In the genomic region with DNA sequence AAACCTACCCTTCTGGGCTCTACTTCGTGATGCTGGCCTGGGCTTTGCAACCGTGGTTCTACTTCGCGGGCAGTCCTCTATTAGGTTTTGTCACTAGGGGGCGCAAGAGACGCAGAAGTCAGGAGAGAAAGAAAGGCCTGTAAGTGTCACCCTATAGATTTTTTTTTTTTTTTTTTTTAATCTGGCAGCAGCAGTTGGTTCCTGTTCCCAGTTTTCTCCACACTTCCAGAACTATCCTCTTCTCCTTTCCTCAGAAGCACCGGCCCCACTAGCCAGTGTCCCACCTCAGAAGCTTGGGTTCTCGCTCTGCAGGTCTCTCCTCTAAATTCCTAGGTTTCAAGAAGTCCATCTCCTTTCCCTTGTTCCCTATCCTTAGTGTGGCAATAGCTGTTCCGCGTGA, we compare ENCODE assay signal across 6 cellular contexts. TPM values are rescaled to one million over a fixed set of nuclear protein-coding genes. Genes with fewer than 3 reads are reported as not detected.
DNase-seq lines count a peak whose midpoint lies in the region; ATAC-seq and TF ChIP-seq lines count a peak whose summit lies in the region.

No MANE protein-coding gene starts in this region.

- no peaks in the 10 kb centered on the region for H3K36me3 ChIP-seq in GM23338 (ENCODE audit: insufficient read depth)
- no peaks in the 10 kb centered on the region for H3K36me3 ChIP-seq in Peyer's patch
- no peaks in the 10 kb centered on the region for H3K36me3 ChIP-seq in psoas muscle (ENCODE audit: insufficient read depth in 1 of 2, low read depth in 1 of 2)

- H3K4me1 Mint-ChIP-seq in GM23338: no peaks in the 10 kb centered on the region

- no peaks in the 10 kb centered on the region for H3K27me3 Mint-ChIP-seq in GM23338 (ENCODE audit: insufficient read depth, low read depth, poor library complexity)

- no peak overlapping the region for H3K4me2 ChIP-seq in GM23338

- no peaks in the 10 kb centered on the region for H3K4me1 ChIP-seq in GM23338 (ENCODE audit: insufficient read depth)
- no peaks in the 10 kb centered on the region for H3K4me1 ChIP-seq in Peyer's patch
- H3K4me1 ChIP-seq in psoas muscle: no peaks in the 10 kb centered on the region

- no peaks in the 10 kb centered on the region for H3K79me2 ChIP-seq in GM23338 (replicated peaks; ENCODE audit: insufficient read depth)

- H4K20me1 ChIP-seq in GM23338 (replicated peaks; ENCODE audit: insufficient read depth): no peaks in the 10 kb centered on the region

- H3K27ac Mint-ChIP-seq in GM23338: no peak overlapping the region; the same call in 1 of the 2 replicates

- DNase-seq in GM23338 (ENCODE audit: low spot score): peak; percentile 91
- DNase-seq in Peyer's patch: peak in 1 of 3 donors; percentile 74
- DNase-seq in cerebellar cortex (ENCODE audit: low spot score): peak; percentile 43
- no peak for DNase-seq in psoas muscle
- no peak for DNase-seq in NCI-H2227 treated with DMSO at 0.1 percent for 48 hours (lab: John Stamatoyannopoulos, UW)

- H2AFZ ChIP-seq in GM23338: no peak overlapping the region

- H3F3A ChIP-seq in GM23338 (replicated peaks; ENCODE audit: low read depth): no peaks in the 10 kb centered on the region

- H3K9me2 ChIP-seq in GM23338 (ENCODE audit: insufficient read depth): no peaks in the 10 kb centered on the region

- H3K27ac ChIP-seq in 22Rv1: no peak overlapping the region
- H3K27ac ChIP-seq in GM23338 (ENCODE audit: low read depth): no peak overlapping the region
- no peak overlapping the region for H3K27ac ChIP-seq in Peyer's patch
- no peak overlapping the region for H3K27ac ChIP-seq in psoas muscle

- TF ChIP-seq CTCF in 22Rv1 (IDR thresholded peaks at IDR 0.05) (peak; percentile 98), GM23338 (conservative IDR thresholded peaks at IDR 0.05; ENCODE audit: low read depth in 2 of 2) (peak; percentile 75 to 86), Peyer's patch (IDR thresholded peaks at IDR 0.05) (peak; percentile 12 to 44 (median 32)), psoas muscle (IDR thresholded peaks at IDR 0.05) (peak; percentile 21)

- H3K27me3 ChIP-seq in GM23338 (ENCODE audit: insufficient read depth) (no peaks in the 10 kb centered on the region; the same call in 1 of the 2 replicates), Peyer's patch (no peaks in the 10 kb centered on the region), psoas muscle (ENCODE audit: insufficient read depth in 3 of 3, low read length in 2 of 3) (peaks cover 0 to 3% (median 0%) of the 10 kb centered on the region in 3 donors)

- 29 to 32% (median 31%) methylated on average over 10 of the region's 10 CpGs for WGBS in psoas muscle, 3 donors

- no peak overlapping the region for H3K4me3 Mint-ChIP-seq in GM23338

- H3K9me3 ChIP-seq in Peyer's patch (no peaks in the 10 kb centered on the region), psoas muscle (no peaks in the 10 kb centered on the region)

- intact Hi-C loops in psoas muscle (cut with DNase I): no loop called here

- H3K36me3 Mint-ChIP-seq in GM23338 (ENCODE audit: low read depth): no peaks in the 10 kb centered on the region

- peak; percentile 97 for ATAC-seq in GM23338
- no peak for ATAC-seq in psoas muscle

- H3K4me3 ChIP-seq in GM23338 (no peak overlapping the region), Peyer's patch (no peak overlapping the region), psoas muscle (no peak overlapping the region)

- no peaks in the 10 kb centered on the region for H3K9me3 Mint-ChIP-seq in GM23338

- TF ChIP-seq POLR2A in Peyer's patch (IDR thresholded peaks at IDR 0.05): no peak

TF ChIP-seq in GM23338, 12 proteins besides CTCF, POLR2A, EP300 and RAD21:
- TF ChIP-seq CREB1 (CRISPR knock-in tag; IDR thresholded peaks at IDR 0.05; ENCODE audit: low read depth): no peak
- TF ChIP-seq ZNF114 (CRISPR knock-in tag; IDR thresholded peaks at IDR 0.05): no peak
- TF ChIP-seq EZH2 (IDR thresholded peaks at IDR 0.05; ENCODE audit: low read depth, unreplicated experiment): no peak
- TF ChIP-seq JUNB (IDR thresholded peaks at IDR 0.05; ENCODE audit: unreplicated experiment): no peak
- TF ChIP-seq ZNF331 (CRISPR knock-in tag; IDR thresholded peaks at IDR 0.05; ENCODE audit: low read depth): no peak
- TF ChIP-seq STAT1 (IDR thresholded peaks at IDR 0.05; ENCODE audit: unreplicated experiment): no peak
- TF ChIP-seq ZNF462 (CRISPR knock-in tag; IDR thresholded peaks at IDR 0.05): no peak

RNA-seq across cellular contexts. Expression of gene LCE2D, which starts 9.1 kb away (rescaled TPM):
- not detected in 2 replicates for total RNA-seq in GM23338 (2014; rRNA removed; shearing (Covaris generic))
- polyA plus RNA-seq in GM23338 (2016; fragmentation: Nextera tagmentation; extraction: Ambion mirVana): not detected in 2 replicates
- total RNA-seq in Peyer's patch: not detected
- total RNA-seq in psoas muscle: not detected
- not detected for polyA plus RNA-seq in psoas muscle

RNA-seq across cellular contexts. Expression of gene LCE2C, which starts 21.0 kb away (rescaled TPM):
- total RNA-seq in GM23338 (2014; rRNA removed; shearing (Covaris generic)): not detected in 2 replicates
- not detected in 2 replicates for polyA plus RNA-seq in GM23338 (2016; fragmentation: Nextera tagmentation; extraction: Ambion mirVana)
- total RNA-seq in Peyer's patch: not detected
- total RNA-seq in psoas muscle: not detected
- not detected for polyA plus RNA-seq in psoas muscle

RNA-seq across cellular contexts. Expression of gene LCE3A, which starts 31.2 kb away (rescaled TPM):
- total RNA-seq in GM23338 (2014; rRNA removed; shearing (Covaris generic)): not detected in 2 replicates
- polyA plus RNA-seq in GM23338 (2016; fragmentation: Nextera tagmentation; extraction: Ambion mirVana) (not detected in 2 replicates), psoas muscle (not detected)
- total RNA-seq in Peyer's patch (not detected), psoas muscle (not detected)

RNA-seq across cellular contexts. Expression of gene LCE2B, which starts 31.8 kb away (rescaled TPM):
- total RNA-seq in GM23338 (2014; rRNA removed; shearing (Covaris generic)): not detected in 2 replicates
- polyA plus RNA-seq in GM23338 (2016; fragmentation: Nextera tagmentation; extraction: Ambion mirVana): not detected in 2 replicates
- not detected for total RNA-seq in Peyer's patch
- total RNA-seq in psoas muscle: not detected
- polyA plus RNA-seq in psoas muscle: not detected

RNA-seq across cellular contexts. Expression of gene LCE3B, which starts 40.5 kb away (rescaled TPM):
- not detected in 2 replicates for total RNA-seq in GM23338 (2014; rRNA removed; shearing (Covaris generic))
- polyA plus RNA-seq in GM23338 (2016; fragmentation: Nextera tagmentation; extraction: Ambion mirVana): not detected in 2 replicates
- total RNA-seq in Peyer's patch: not detected
- total RNA-seq in psoas muscle: not detected
- not detected for polyA plus RNA-seq in psoas muscle

Comparison
In these comparisons a context has a peak if more than half of its experiments do, and no peak if none do; other contexts are left out.
1. CTCF ChIP-seq: peak in every context shown above with its lines; median percentile 98 in 22Rv1; 80 in GM23338; 32 in Peyer's patch; 21 in psoas muscle.
2. DNase-seq: peak in GM23338 (single experiment) and cerebellar cortex (single experiment); none in psoas muscle (0 of 2) and NCI-H2227 treated with DMSO at 0.1 percent for 48 hours (single experiment).